28 cellular contexts compared by ENCODE assay signal in the genomic region with DNA sequence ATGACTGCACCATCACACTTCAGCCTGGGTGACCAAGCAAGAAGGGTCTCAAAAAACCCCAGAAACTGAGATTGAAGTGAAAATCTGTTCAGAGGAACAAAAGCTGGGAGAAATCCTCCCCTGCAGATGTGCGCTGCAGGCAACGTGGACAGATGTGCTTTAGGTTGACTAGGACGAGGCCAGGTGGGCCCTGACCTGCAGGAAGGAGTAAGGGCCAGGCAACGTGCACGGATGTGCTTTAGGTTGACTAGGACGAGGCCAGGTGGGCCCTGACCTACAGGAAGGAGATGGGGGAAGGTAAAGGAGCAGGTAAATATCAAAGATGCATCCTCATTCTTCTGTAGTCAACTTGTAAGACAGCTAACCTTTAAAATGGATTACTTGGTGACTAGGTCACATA. TPM values are rescaled to one million over a fixed set of nuclear protein-coding genes. Genes with fewer than 3 reads are reported as not detected.
DNase-seq lines count a peak whose midpoint lies in the region; ATAC-seq, FAIRE-seq and TF ChIP-seq lines count a peak whose summit lies in the region.
"Had no signal": no experiment of that assay in that cellular context is flagged by ENCODE, and none has a peak within 500 bp of the region (broad histone marks: within the 10 kb centered on the region; RNA-seq: fewer than 3 reads in every experiment).

No MANE protein-coding gene starts in this region.

- no peaks in the 10 kb centered on the region for H4K20me1 ChIP-seq in H9 (ENCODE audit: control insufficient read depth, insufficient read depth, insufficient read length)
- H4K20me1 ChIP-seq: BLaER1 treated with 17β-estradiol and CSF1 and Interleukin-3, amounts not matched to agents 10 nM and 100 nM had no signal

- H3T11ph ChIP-seq in H9 (ENCODE audit: low read length): no peak overlapping the region

- no peaks in the 10 kb centered on the region for H3K79me2 ChIP-seq in H9 (ENCODE audit: insufficient read depth, low read length)

- intact Hi-C loops in kidney (cut with DNase I): no loop called here
- intact Hi-C loops in sciatic nerve (cut with DNase I): no loop called here

- H3K9me3 Mint-ChIP-seq in H9: peaks cover 0 to 4% of the 10 kb centered on the region in 2 experiments; a peak in 2 of 5 replicates
- H3K9me3 Mint-ChIP-seq: CD4-positive, alpha-beta T cell; CD8-positive, alpha-beta memory T cell; GM23338; HFFc6 had no signal

- H3K4ac ChIP-seq in H9 (ENCODE audit: low read depth, low read length): no peak overlapping the region

- H3K23me2 ChIP-seq in H9 (ENCODE audit: insufficient read length, low read depth, low read length, poor library complexity, severe bottlenecking): no peaks in the 10 kb centered on the region

- no peak overlapping the region for H2BK12ac ChIP-seq in H9 (ENCODE audit: insufficient read length, low read depth, low read length)

- no peak overlapping the region for H3K4me2 ChIP-seq in H9 (ENCODE audit: insufficient read depth, insufficient read length, low read length)
- H3K4me2 ChIP-seq: A549; BLaER1 treated with 17β-estradiol and CSF1 and Interleukin-3, amounts not matched to agents 10 nM and 100 nM; GM23338 had no signal

- H3K18ac ChIP-seq in H9 (ENCODE audit: insufficient read length, low read depth, low read length): no peak overlapping the region

- no peak overlapping the region for H3K4me3 ChIP-seq in kidney (ENCODE audit: low read length in 2 of 2)
- H3K4me3 ChIP-seq: A549; BLaER1 treated with 17β-estradiol and CSF1 and Interleukin-3, amounts not matched to agents 10 nM and 100 nM; GM23338; HAP-1 had no signal

- peak; percentile 13 for DNase-seq in activated effector memory CD4-positive, alpha-beta T cell treated with anti-CD3 and anti-CD28 coated beads, Interleukin-2, amount 50 U/mL, for 16 hours
- no peak for DNase-seq in activated effector memory CD4-positive, alpha-beta T cell treated with Interleukin-2 at 50 U/mL for 16 hours
- DNase-seq in H9: peak; percentile 12
- peak; percentile 28 for DNase-seq in kidney
- DNase-seq in sciatic nerve (ENCODE audit: low spot score): peak; percentile 14
- DNase-seq in pons (ENCODE audit: low spot score): no peak
- DNase-seq: 8988T; ACHN; AML-193; BE2C; CD4-positive, alpha-beta T cell; CD8-positive, alpha-beta memory T cell; DMS 273 treated with DMSO at 0.1 percent for 48 hours; DMS79; GF-D8; HFFc6 had no signal

- TF ChIP-seq CTCF in H9 (conservative IDR thresholded peaks at IDR 0.05) (no peak), kidney (IDR thresholded peaks at IDR 0.05; ENCODE audit: borderline replicate concordance, extremely low read depth, insufficient read depth) (no peak)

- H4K91ac ChIP-seq in H9 (ENCODE audit: insufficient read length, low read depth, low read length): no peak overlapping the region

- no peaks in the 10 kb centered on the region for H3K27me3 ChIP-seq in H9 (ENCODE audit: insufficient read depth, low read length)
- H3K27me3 ChIP-seq: BLaER1 treated with 17β-estradiol and CSF1 and Interleukin-3, amounts not matched to agents 10 nM and 100 nM had no signal

- H4K8ac ChIP-seq in H9 (replicated peaks; ENCODE audit: insufficient read length, low read depth, low read length): no peak overlapping the region

- FAIRE-seq in kidney (lab: Jason Lieb, UNC): no peak
- FAIRE-seq: A549, D721Med, GM12891, GM18507 had no signal

- H3K27ac Mint-ChIP-seq in H9: no peak overlapping the region
- H3K27ac Mint-ChIP-seq: CD14-positive monocyte; CD4-positive, alpha-beta T cell; GM23338; HFFc6 had no signal

- H3K4me1 Mint-ChIP-seq in H9: peaks cover 25 to 27% of the 10 kb centered on the region in 2 experiments
- H3K4me1 Mint-ChIP-seq: CD14-positive monocyte had no signal

- no peaks in the 10 kb centered on the region for H3K9me3 ChIP-seq in H9 (ENCODE audit: control insufficient read depth, low read depth, low read length)
- H3K9me3 ChIP-seq in kidney (ENCODE audit: control insufficient read depth in 1 of 2, low read length in 2 of 2): no peaks in the 10 kb centered on the region
- H3K9me3 ChIP-seq: A549; BE2C; BLaER1 treated with 17β-estradiol and CSF1 and Interleukin-3, amounts not matched to agents 10 nM and 100 nM; HAP-1 had no signal

- H2BK20ac ChIP-seq in H9 (ENCODE audit: low read depth, low read length, poor library complexity, severe bottlenecking): no peak overlapping the region

- no peak overlapping the region for H3K4me3 Mint-ChIP-seq in H9
- H3K4me3 Mint-ChIP-seq: CD14-positive monocyte; CD4-positive, alpha-beta T cell; GM23338; HFFc6 had no signal

- H2AFZ ChIP-seq in H9 (ENCODE audit: low read length): no peak overlapping the region
- H2AFZ ChIP-seq: GM23338 had no signal

- H3K56ac ChIP-seq in H9 (ENCODE audit: insufficient read length, low read depth, low read length): no peak overlapping the region

- H3K36me3 ChIP-seq in kidney (ENCODE audit: control insufficient read depth in 1 of 2, insufficient read depth in 2 of 2, low read length in 2 of 2): no peaks in the 10 kb centered on the region
- H3K36me3 ChIP-seq: BE2C; BLaER1 treated with 17β-estradiol and CSF1 and Interleukin-3, amounts not matched to agents 10 nM and 100 nM; HAP-1 had no signal

- H3K27me3 Mint-ChIP-seq in H9 (ENCODE audit: low read depth): peaks cover 32% of the 10 kb centered on the region

- no peak overlapping the region for H3K14ac ChIP-seq in H9 (ENCODE audit: insufficient read depth, low read length)

- H2AK5ac ChIP-seq in H9 (ENCODE audit: insufficient read length, low read length): no peak overlapping the region

- no peak overlapping the region for H2BK5ac ChIP-seq in H9 (ENCODE audit: insufficient read length, low read length)

- peaks cover 5% of the 10 kb centered on the region; the same call in 1 of the 2 replicates for H3K4me1 ChIP-seq in H9 (ENCODE audit: insufficient read depth, low read length)
- H3K4me1 ChIP-seq in kidney (ENCODE audit: control insufficient read depth in 1 of 2, insufficient read depth in 1 of 2, low read depth in 1 of 2, low read length in 2 of 2): no peaks in the 10 kb centered on the region
- H3K4me1 ChIP-seq: A549, BE2C, HAP-1 had no signal

- WGBS in H9 (ENCODE audit: extremely low coverage, insufficient read length, low lambda C conversion rate): no CpG with 5 or more reads among the region's 6 CpGs

- H2BK120ac ChIP-seq in H9 (ENCODE audit: low read depth, low read length, poor library complexity, severe bottlenecking): no peak overlapping the region

- H2BK15ac ChIP-seq in H9 (ENCODE audit: low read depth, low read length): no peak overlapping the region

- no peaks in the 10 kb centered on the region for H3K79me1 ChIP-seq in H9 (ENCODE audit: insufficient read depth, low read depth, low read length, poor library complexity, severe bottlenecking)

- H3K9ac ChIP-seq in H9 (ENCODE audit: extremely low read depth, insufficient read length, low read length) (no peak overlapping the region), kidney (ENCODE audit: low read length in 2 of 2) (no peak overlapping the region)
- H3K9ac ChIP-seq: BLaER1 treated with 17β-estradiol and CSF1 and Interleukin-3, amounts not matched to agents 10 nM and 100 nM had no signal

- H3K36me3 Mint-ChIP-seq in H9 (ENCODE audit: insufficient read depth in 1 of 3, low read depth in 3 of 3): no peaks in the 10 kb centered on the region; a peak in 1 of 7 replicates
- H3K36me3 Mint-ChIP-seq: CD14-positive monocyte had no signal

- H3K23ac ChIP-seq in H9 (ENCODE audit: insufficient read length, low read depth, low read length): no peak overlapping the region

- no peak overlapping the region for H4K5ac ChIP-seq in H9 (ENCODE audit: insufficient read length, low read depth, low read length)

- no peak overlapping the region for H3K27ac ChIP-seq in H9 (ENCODE audit: insufficient read length, low read depth, low read length)
- no peak overlapping the region for H3K27ac ChIP-seq in kidney (ENCODE audit: low read depth in 2 of 2, low read length in 2 of 2)
- H3K27ac ChIP-seq: A549; BLaER1 treated with 17β-estradiol and CSF1 and Interleukin-3, amounts not matched to agents 10 nM and 100 nM had no signal

- ATAC-seq in sciatic nerve: no peak
- ATAC-seq in HG02571 (IDR thresholded peaks at IDR 0.05; ENCODE audit: unreplicated experiment): no peak
- ATAC-seq: A549, GM23338 had no signal

RNA-seq across cellular contexts. Expression of a gene that starts 2.5 kb away (rescaled TPM):
- total RNA-seq in H9 (2021) (not detected in 2 replicates), kidney (not detected), sciatic nerve (not detected)
- polyA plus RNA-seq in kidney (ENCODE audit: insufficient read depth, low read depth, low replicate concordance): not detected
- total RNA-seq: CD4-positive, alpha-beta T cell; CD8-positive, alpha-beta memory T cell; Daoy; G401; GM23338; H4; HFFc6 had no signal
- polyA plus RNA-seq: A549; CD14-positive monocyte; CD8-positive, alpha-beta memory T cell; GM23338 had no signal

RNA-seq across cellular contexts. Expression of a gene that starts 12.5 kb away (rescaled TPM):
- total RNA-seq in H9 (2021) (not detected in 2 replicates), kidney (not detected), sciatic nerve (not detected)
- not detected for polyA plus RNA-seq in kidney (ENCODE audit: insufficient read depth, low read depth, low replicate concordance)
- total RNA-seq: CD4-positive, alpha-beta T cell; CD8-positive, alpha-beta memory T cell; Daoy; G401; GM23338; H4; HFFc6 had no signal
- polyA plus RNA-seq: A549; CD14-positive monocyte; CD8-positive, alpha-beta memory T cell; GM23338 had no signal

RNA-seq across cellular contexts. Expression of a gene that starts 17.8 kb away (rescaled TPM):
- total RNA-seq in H9 (2021) (not detected in 2 replicates), kidney (not detected), sciatic nerve (not detected)
- not detected for polyA plus RNA-seq in kidney (ENCODE audit: insufficient read depth, low read depth, low replicate concordance)
- total RNA-seq: CD4-positive, alpha-beta T cell; CD8-positive, alpha-beta memory T cell; Daoy; G401; GM23338; H4; HFFc6 had no signal
- polyA plus RNA-seq: A549; CD14-positive monocyte; CD8-positive, alpha-beta memory T cell; GM23338 had no signal

RNA-seq across cellular contexts. Expression of a gene that starts 26.8 kb away (rescaled TPM):
- not detected in 2 replicates for total RNA-seq in H9 (2021)
- not detected for total RNA-seq in kidney
- not detected for polyA plus RNA-seq in kidney (ENCODE audit: insufficient read depth, low read depth, low replicate concordance)
- not detected for total RNA-seq in sciatic nerve
- total RNA-seq: CD4-positive, alpha-beta T cell; CD8-positive, alpha-beta memory T cell; Daoy; G401; GM23338; H4; HFFc6 had no signal
- polyA plus RNA-seq: A549; CD14-positive monocyte; CD8-positive, alpha-beta memory T cell; GM23338 had no signal

RNA-seq across cellular contexts. Expression of a gene that starts 26.9 kb away (rescaled TPM):
- total RNA-seq in H9 (2021): 1.2 and 1.3 TPM in 2 replicates
- total RNA-seq in kidney: 0.22 TPM
- 0.09 TPM for polyA plus RNA-seq in kidney (ENCODE audit: insufficient read depth, low read depth, low replicate concordance)
- total RNA-seq in sciatic nerve: not detected
- total RNA-seq: CD4-positive, alpha-beta T cell; CD8-positive, alpha-beta memory T cell; Daoy; G401; HFFc6 had no signal
- polyA plus RNA-seq: A549, CD14-positive monocyte had no signal

Comparison
In these comparisons a context has a peak if more than half of its experiments do, and no peak if none do; other contexts are left out.
1. DNase-seq: peak in activated effector memory CD4-positive, alpha-beta T cell treated with anti-CD3 and anti-CD28 coated beads, Interleukin-2, amount 50 U/mL, for 16 hours (single experiment), H9 (single experiment), kidney (single experiment) and sciatic nerve (single experiment); none in activated effector memory CD4-positive, alpha-beta T cell treated with Interleukin-2 at 50 U/mL for 16 hours (single experiment) and pons (single experiment).